Comparison of ENCODE assay signal across 8 cellular contexts in the genomic region with DNA sequence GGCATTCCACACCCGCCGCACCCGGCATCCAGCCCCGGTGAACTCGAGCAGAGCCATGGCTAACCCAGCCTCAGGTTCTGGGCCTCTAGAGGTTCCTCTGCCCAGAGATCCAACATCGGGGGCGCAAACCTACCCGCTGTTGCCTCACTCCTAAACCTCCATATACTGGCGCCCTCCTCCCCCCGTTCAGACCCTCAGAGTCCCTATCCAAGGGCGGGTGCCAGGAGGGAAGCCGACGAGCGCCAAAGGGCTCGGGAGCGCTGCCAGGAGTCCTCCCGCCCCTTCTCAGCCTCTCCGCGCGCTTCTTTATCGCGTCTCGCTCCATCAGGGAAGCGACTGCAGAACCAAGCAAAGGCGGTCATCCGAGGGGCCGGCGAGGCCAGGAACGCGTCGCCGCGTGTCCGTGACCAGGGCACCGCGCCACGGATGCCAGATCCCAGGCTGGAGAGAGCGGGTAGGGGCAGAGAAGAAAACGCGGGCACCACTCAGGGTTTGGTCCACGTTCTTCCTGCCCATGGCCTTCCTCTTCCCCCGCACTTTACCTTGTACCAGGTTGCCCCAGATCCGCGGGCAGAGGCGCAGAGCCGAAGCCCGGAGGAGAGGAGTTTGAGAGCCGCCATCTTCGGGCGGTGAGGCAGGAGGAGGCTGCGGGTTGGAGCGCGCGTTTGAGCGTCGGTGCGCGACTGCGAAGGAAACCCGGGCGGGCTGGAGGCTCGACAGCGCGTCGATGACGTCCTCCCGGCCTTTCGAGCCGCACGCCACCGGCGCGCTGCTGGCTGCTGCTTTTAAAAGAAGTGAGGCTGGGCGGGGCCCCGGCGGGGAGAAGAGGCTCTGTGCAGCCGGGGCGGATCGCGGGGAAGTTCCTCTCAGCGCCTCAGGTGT.
DNase-seq lines count a peak whose midpoint lies in the region; ATAC-seq and TF ChIP-seq lines count a peak whose summit lies in the region.

A gene (minus strand): TSS at position 687 of the 882 bp plus-strand sequence. CDS start 67 bp downstream, at position 620.

- TF ChIP-seq CTCF in AG09319 (IDR thresholded peaks at IDR 0.05; ENCODE audit: low read depth, low read length) (no peak), choroid plexus epithelial cell (conservative IDR thresholded peaks at IDR 0.05; ENCODE audit: low read depth, low read length) (no peak)

- DNase-seq in AG09319 (ENCODE audit: extremely low read depth, low read depth) (peak; percentile 43), NCI-H345 (lab: John Stamatoyannopoulos, UW) (peak; percentile 90), choroid plexus epithelial cell (ENCODE audit: low read depth) (peak; percentile 85), kidney tubule cell (ENCODE audit: low spot score) (peak; percentile 87)
- peak; percentile 92 for DNase-seq in activated CD4-positive, alpha-beta T cell treated with anti-CD3 and anti-CD28 coated beads for 1 hour
- DNase-seq in stimulated activated CD4-positive, alpha-beta T cell treated with anti-CD3 and anti-CD28 coated beads, Interleukin-1b, Interleukin-23, amount 100 ng/mL, for 24 hours (ENCODE audit: low read depth in 4 of 4, low spot score in 1 of 4), result peak; percentile 81 to 90 (median 85)

- H3K4me3 ChIP-seq in choroid plexus epithelial cell (ENCODE audit: low read depth, low read length), result peak within 1 kb of the TSS; percentile 91

- ATAC-seq in GM19025 (IDR thresholded peaks at IDR 0.05; ENCODE audit: low read depth, unreplicated experiment) (peak; percentile 94), HG03280 (IDR thresholded peaks at IDR 0.05; ENCODE audit: unreplicated experiment) (peak; percentile 94)

Comparison
In these comparisons a context has a peak if more than half of its experiments do, and no peak if none do; other contexts are left out.
1. Peak in every context shown above with its lines: DNase-seq, ATAC-seq and H3K4me3 ChIP-seq.